ENCODE assay signal across 1 cellular context in the genomic region with DNA sequence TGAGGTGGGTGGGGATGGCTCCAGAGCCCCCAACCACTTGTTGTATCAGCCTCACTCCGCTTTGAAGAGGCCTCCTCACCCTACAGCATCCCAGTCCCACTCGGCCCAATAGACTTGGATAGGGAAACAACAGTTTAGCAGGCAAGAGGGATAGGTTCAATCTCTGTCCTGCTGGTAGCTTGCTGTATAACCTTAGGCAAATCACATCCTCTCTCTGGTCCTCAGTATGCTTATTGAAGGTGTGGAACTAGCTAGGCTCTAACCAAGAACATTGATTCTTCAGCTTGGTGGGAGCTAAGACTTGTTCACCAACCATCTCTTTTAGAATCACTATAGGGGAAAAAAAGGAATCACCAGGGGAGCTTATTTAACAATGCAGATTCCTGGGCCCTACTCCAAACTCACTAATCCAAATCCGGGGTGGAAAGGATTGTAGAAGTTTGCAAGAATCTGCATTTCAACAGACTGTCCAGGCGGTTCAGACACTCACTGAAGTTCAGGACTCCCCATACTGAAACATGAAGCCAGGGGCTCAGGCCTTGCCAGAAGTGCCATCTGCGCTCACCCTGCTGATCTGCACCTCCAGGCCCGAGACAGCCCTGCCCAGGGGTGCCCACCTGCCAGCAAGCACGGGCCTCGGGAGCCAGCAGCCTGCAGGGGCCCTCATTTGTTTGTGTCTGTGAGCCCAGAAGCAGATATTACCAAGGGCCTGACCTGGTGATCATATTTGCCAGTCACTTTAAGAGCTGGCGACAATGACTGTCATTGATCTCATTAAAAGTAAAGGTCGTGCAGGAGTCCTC.
TF ChIP-seq lines count a peak whose summit lies in the region.

No MANE protein-coding gene starts in this region.

TF ChIP-seq in HepG2, 621 proteins besides CTCF, POLR2A, EP300 and RAD21 (continued from another document):
- TF ChIP-seq, protein P1, sequence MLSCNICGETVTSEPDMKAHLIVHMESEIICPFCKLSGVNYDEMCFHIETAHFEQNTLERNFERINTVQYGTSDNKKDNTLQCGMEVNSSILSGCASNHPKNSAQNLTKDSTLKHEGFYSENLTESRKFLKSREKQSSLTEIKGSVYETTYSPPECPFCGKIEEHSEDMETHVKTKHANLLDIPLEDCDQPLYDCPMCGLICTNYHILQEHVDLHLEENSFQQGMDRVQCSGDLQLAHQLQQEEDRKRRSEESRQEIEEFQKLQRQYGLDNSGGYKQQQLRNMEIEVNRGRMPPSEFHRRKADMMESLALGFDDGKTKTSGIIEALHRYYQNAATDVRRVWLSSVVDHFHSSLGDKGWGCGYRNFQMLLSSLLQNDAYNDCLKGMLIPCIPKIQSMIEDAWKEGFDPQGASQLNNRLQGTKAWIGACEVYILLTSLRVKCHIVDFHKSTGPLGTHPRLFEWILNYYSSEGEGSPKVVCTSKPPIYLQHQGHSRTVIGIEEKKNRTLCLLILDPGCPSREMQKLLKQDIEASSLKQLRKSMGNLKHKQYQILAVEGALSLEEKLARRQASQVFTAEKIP (CRISPR knock-in tag; IDR thresholded peaks at IDR 0.05; ENCODE audit: borderline replicate concordance), result no peak
- TF ChIP-seq ZNF792 (CRISPR knock-in tag; IDR thresholded peaks at IDR 0.05), result no peak
